In genomic region chr2:23360571-23361125, GRCh38 we compare ENCODE assay signal across 1 cellular context.
TF ChIP-seq lines count a peak whose summit lies in the region.

No MANE protein-coding gene starts in this region.

TF ChIP-seq in HepG2, 621 proteins besides CTCF, POLR2A, EP300 and RAD21 (continued from another document and continues in another):
- TF ChIP-seq HOMEZ (CRISPR knock-in tag; IDR thresholded peaks at IDR 0.05; ENCODE audit: low read depth) (peak; percentile 37; the same call in 1 of the 2 replicates), FOXP4 (CRISPR knock-in tag; IDR thresholded peaks at IDR 0.05) (peak; percentile 43), LCORL (IDR thresholded peaks at IDR 0.05) (no peak), LCORL (CRISPR knock-in tag; IDR thresholded peaks at IDR 0.05) (no peak), ZNF12 (CRISPR knock-in tag; IDR thresholded peaks at IDR 0.05) (peak; percentile 71; the same call in 1 of the 2 replicates), ZNF883 (CRISPR knock-in tag; IDR thresholded peaks at IDR 0.05; ENCODE audit: not compliant biosample characterization) (no peak), NR2F2 (IDR thresholded peaks at IDR 0.05; ENCODE audit: borderline replicate concordance, low read depth) (no peak), CC2D1A (CRISPR knock-in tag; IDR thresholded peaks at IDR 0.05) (no peak), CHD4 (IDR thresholded peaks at IDR 0.05; ENCODE audit: borderline replicate concordance, low read length) (no peak), MXD3 (CRISPR knock-in tag; IDR thresholded peaks at IDR 0.05) (peak; percentile 9; the same call in 1 of the 2 replicates), PCBP1 (IDR thresholded peaks at IDR 0.05; ENCODE audit: borderline replicate concordance, low read depth, low read length) (no peak), HOXA9 (CRISPR knock-in tag; IDR thresholded peaks at IDR 0.05; ENCODE audit: borderline replicate concordance) (no peak), POGZ (CRISPR knock-in tag; IDR thresholded peaks at IDR 0.05) (no peak), MNT (IDR thresholded peaks at IDR 0.05) (peak; percentile 23; the same call in 1 of the 2 replicates), RERE (CRISPR knock-in tag; IDR thresholded peaks at IDR 0.05; ENCODE audit: low read depth) (no peak), SRSF9 (IDR thresholded peaks at IDR 0.05; ENCODE audit: borderline replicate concordance, insufficient read depth, low read depth, low read length, poor library complexity, severe bottlenecking) (no peak), NFE2L1 (CRISPR knock-in tag; IDR thresholded peaks at IDR 0.05; ENCODE audit: borderline replicate concordance) (no peak), HIVEP1 (CRISPR knock-in tag; IDR thresholded peaks at IDR 0.05) (no peak), ZBTB1 (CRISPR knock-in tag; IDR thresholded peaks at IDR 0.05; ENCODE audit: borderline replicate concordance) (no peak), ZNF746 (CRISPR knock-in tag; IDR thresholded peaks at IDR 0.05) (no peak), HNRNPK (IDR thresholded peaks at IDR 0.05; ENCODE audit: low read depth, low read length, poor library complexity, severe bottlenecking) (no peak), IRF9 (CRISPR knock-in tag; IDR thresholded peaks at IDR 0.05; ENCODE audit: borderline replicate concordance) (no peak), BRCA1 (CRISPR knock-in tag; IDR thresholded peaks at IDR 0.05) (no peak), ZNF350 (CRISPR knock-in tag; IDR thresholded peaks at IDR 0.05; ENCODE audit: borderline replicate concordance, low read depth) (0 out of 2 replicates have a peak, but pooled peaks have one; percentile 34), SP1 (IDR thresholded peaks at IDR 0.05) (no peak), SP1 (CRISPR knock-in tag; IDR thresholded peaks at IDR 0.05) (no peak), MAZ (IDR thresholded peaks at IDR 0.05; ENCODE audit: borderline replicate concordance, low read depth, low read length) (0 out of 2 replicates have a peak, but pooled peaks have one; percentile 14), MAZ (CRISPR knock-in tag; IDR thresholded peaks at IDR 0.05; ENCODE audit: low read depth) (no peak), SMAD1 (CRISPR knock-in tag; IDR thresholded peaks at IDR 0.05; ENCODE audit: borderline replicate concordance, low read depth) (no peak), ZNF850 (CRISPR knock-in tag; conservative IDR thresholded peaks at IDR 0.05) (no peak), ZNF296 (CRISPR knock-in tag; conservative IDR thresholded peaks at IDR 0.05) (no peak), MEIS2 (CRISPR knock-in tag; IDR thresholded peaks at IDR 0.05) (no peak), ZGPAT (CRISPR knock-in tag; IDR thresholded peaks at IDR 0.05) (no peak), ZIK1 (CRISPR knock-in tag; IDR thresholded peaks at IDR 0.05; ENCODE audit: borderline replicate concordance, low read depth) (no peak), MATR3 (CRISPR knock-in tag; IDR thresholded peaks at IDR 0.05) (no peak), DDIT3 (CRISPR knock-in tag; IDR thresholded peaks at IDR 0.05) (no peak), ZBTB21 (CRISPR knock-in tag; IDR thresholded peaks at IDR 0.05) (no peak), ZBTB2 (CRISPR knock-in tag; IDR thresholded peaks at IDR 0.05; ENCODE audit: low read depth) (no peak), EED (CRISPR knock-in tag; IDR thresholded peaks at IDR 0.05) (no peak), RARA (CRISPR knock-in tag; IDR thresholded peaks at IDR 0.05) (peak; percentile 51; the same call in 1 of the 2 replicates), ZNF337 (CRISPR knock-in tag; IDR thresholded peaks at IDR 0.05; ENCODE audit: borderline replicate concordance, low read depth) (no peak), AGO1 (IDR thresholded peaks at IDR 0.05; ENCODE audit: low read depth, low read length, poor library complexity, severe bottlenecking) (no peak), HBP1 (CRISPR knock-in tag; IDR thresholded peaks at IDR 0.05; ENCODE audit: low read depth) (no peak)
